18 cellular contexts compared by ENCODE assay signal in the genomic region with DNA sequence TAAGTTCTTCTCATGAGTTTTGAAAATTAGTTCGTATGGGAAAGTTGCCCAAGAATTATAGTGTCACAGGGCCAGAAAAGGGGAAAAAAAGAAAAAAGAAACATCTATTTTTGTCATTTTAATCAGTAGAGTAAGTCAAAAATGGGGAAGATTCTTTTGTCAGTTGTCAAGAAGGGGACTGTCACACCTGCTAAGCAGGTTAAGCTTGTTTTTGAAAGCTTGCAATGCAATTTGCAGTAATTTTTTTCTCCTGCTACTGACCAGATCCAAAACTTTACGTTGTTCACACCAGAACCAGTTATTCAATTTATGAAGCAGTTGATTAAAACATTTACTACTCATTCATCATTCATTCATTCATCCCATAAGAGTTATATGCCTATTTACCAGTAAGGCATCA.
DNase-seq lines count a peak whose midpoint lies in the region; ATAC-seq and TF ChIP-seq lines count a peak whose summit lies in the region.
"Had no signal": no experiment of that assay in that cellular context is flagged by ENCODE, and none has a peak within 500 bp of the region (broad histone marks: within the 10 kb centered on the region; RNA-seq: fewer than 3 reads in every experiment).

No MANE protein-coding gene starts in this region.

- H3K27ac ChIP-seq in PC-9 (no peak overlapping the region), A673 (ENCODE audit: low read depth, low read length, poor library complexity, severe bottlenecking) (no peak overlapping the region)
- H3K27ac ChIP-seq: 22Rv1, BLaER1 had no signal

- H4K20me1 ChIP-seq in PC-9 (ENCODE audit: insufficient read depth) = no peaks in the 10 kb centered on the region
- H4K20me1 ChIP-seq: BLaER1 had no signal

- H3F3A ChIP-seq in PC-9 (ENCODE audit: insufficient read depth, low read depth) = no peaks in the 10 kb centered on the region

- peaks cover 61% of the 10 kb centered on the region for H3K36me3 Mint-ChIP-seq in nephron progenitor cell (ENCODE audit: low read depth)
- H3K36me3 Mint-ChIP-seq: CD14-positive monocyte; CD4-positive, alpha-beta memory T cell; IgD-negative memory B cell had no signal

- peaks cover 4% of the 10 kb centered on the region for H3K27me3 Mint-ChIP-seq in nephron progenitor cell (ENCODE audit: low read depth, poor library complexity)
- H3K27me3 Mint-ChIP-seq: CD4-positive, alpha-beta memory T cell had no signal

- H3K9me3 ChIP-seq in PC-9 (ENCODE audit: insufficient read depth, low read depth) (no peaks in the 10 kb centered on the region), A673 (ENCODE audit: low read depth, low read length, poor library complexity, severe bottlenecking) (no peaks in the 10 kb centered on the region)
- H3K9me3 ChIP-seq: A549 had no signal

- POLR2A ChIA-PET in PC-9 (lab: Charles Lee; ENCODE audit: unreplicated experiment) (no interaction called here), A673 (lab: Charles Lee; ENCODE audit: low non-redundant PET) (no interaction called here)

- no peaks in the 10 kb centered on the region for H3K9me2 ChIP-seq in PC-9 (ENCODE audit: insufficient read depth)

- no peaks in the 10 kb centered on the region for H3K79me2 ChIP-seq in PC-9 (ENCODE audit: low read depth)

- H3K27ac Mint-ChIP-seq in nephron progenitor cell = peak overlapping the region; percentile 50
- H3K27ac Mint-ChIP-seq: CD14-positive monocyte; CD4-positive, alpha-beta memory T cell; H9; IgD-negative memory B cell had no signal

- CTCF ChIA-PET in PC-9 (lab: Charles Lee) (no interaction called here), A673 (lab: Charles Lee) (no interaction called here)

- peaks cover 37% of the 10 kb centered on the region for H3K4me1 Mint-ChIP-seq in nephron progenitor cell
- H3K4me1 Mint-ChIP-seq: CD4-positive, alpha-beta memory T cell; IgD-negative memory B cell had no signal

- no peak overlapping the region for H3K4me3 Mint-ChIP-seq in nephron progenitor cell
- H3K4me3 Mint-ChIP-seq: CD14-positive monocyte; CD4-positive, alpha-beta memory T cell; H9; IgD-negative memory B cell had no signal

- peaks cover 16% of the 10 kb centered on the region for H3K9me3 Mint-ChIP-seq in nephron progenitor cell
- H3K9me3 Mint-ChIP-seq: CD4-positive, alpha-beta memory T cell; H9 had no signal

- DNase-seq in DMS53 (lab: John Stamatoyannopoulos, UW) = peak; percentile 67
- DNase-seq in DMS53 treated with DMSO at 0.1 percent for 48 hours (lab: John Stamatoyannopoulos, UW; ENCODE audit: unreplicated experiment) = no peak
- DNase-seq in PC-9 = peak in 1 of 2 experiments; percentile 55
- DNase-seq in nephron progenitor cell = no peak
- DNase-seq in A673 (ENCODE audit: low spot score) = no peak
- no peak for DNase-seq in GDM1 (lab: John Stamatoyannopoulos, UW)
- DNase-seq: CD4-positive, alpha-beta memory T cell; DMS 273 treated with DMSO at 0.1 percent for 48 hours; DMS79; H9 had no signal

- intact Hi-C loops in PC-9 (cut with micrococcal nuclease; ENCODE audit: unreplicated experiment) (loop anchor here (2.0 kb wide), 1 partner anchor 26 kb away; no protein-coding TSS in a partner anchor), A673 (cut with micrococcal nuclease; ENCODE audit: unreplicated experiment) (no loop called here)

- BruUV-seq in PC-9 (replicated peaks; lab: Mats Ljungman, UMichigan) = no TSS peak
- no TSS peak for BruUV-seq in A673 (replicated peaks; lab: Mats Ljungman, UMichigan)

- H3K4me3 ChIP-seq in PC-9 = no peak overlapping the region
- H3K4me3 ChIP-seq in A673 (ENCODE audit: low read depth, low read length, poor library complexity, severe bottlenecking) = no peak overlapping the region
- H3K4me3 ChIP-seq: A549, BLaER1, GM12878 had no signal

- H3K36me3 ChIP-seq in PC-9 (ENCODE audit: low read depth) = no peaks in the 10 kb centered on the region
- H3K36me3 ChIP-seq in A673 (ENCODE audit: insufficient read depth, low read length, poor library complexity, severe bottlenecking) = no peaks in the 10 kb centered on the region
- H3K36me3 ChIP-seq: BLaER1 had no signal

- no peak for ATAC-seq in GM18909 (IDR thresholded peaks at IDR 0.05; ENCODE audit: poor library complexity, unreplicated experiment)
- ATAC-seq: A549, GM12878, HepG2 had no signal

- H3K4me1 ChIP-seq in PC-9 (replicated peaks; ENCODE audit: insufficient read depth) (peaks cover 37% of the 10 kb centered on the region), A673 (ENCODE audit: insufficient read depth, low read length, poor library complexity, severe bottlenecking) (peaks cover 21% of the 10 kb centered on the region)
- H3K4me1 ChIP-seq: BLaER1 had no signal

- H3K27me3 ChIP-seq in PC-9 (ENCODE audit: insufficient read depth, low read depth) (no peaks in the 10 kb centered on the region), A673 (replicated peaks; ENCODE audit: insufficient read depth, low read depth, low read length, poor library complexity) (no peaks in the 10 kb centered on the region)
- H3K27me3 ChIP-seq: BLaER1 had no signal

- TF ChIP-seq CTCF in PC-9 (conservative IDR thresholded peaks at IDR 0.05) = no peak
- TF ChIP-seq CTCF in nephron progenitor cell (IDR thresholded peaks at IDR 0.05) = no peak
- TF ChIP-seq CTCF in A673 (conservative IDR thresholded peaks at IDR 0.05; ENCODE audit: low read depth, low read length) = no peak

- no peak overlapping the region for H2AFZ ChIP-seq in PC-9

- H3K4me2 ChIP-seq in PC-9 = peak overlapping the region; percentile 29
- H3K4me2 ChIP-seq: BLaER1 had no signal
